Comparison of ENCODE assay signal across 27 cellular contexts in genomic region chr16:65937455-65937854, GRCh38.
"Had no signal": no experiment of that assay in that cellular context is flagged by ENCODE, and none has a peak within 500 bp of the region (broad histone marks: within the 10 kb centered on the region; RNA-seq: fewer than 3 reads in every experiment).

No MANE protein-coding gene starts in this region.

- H3K4me3 ChIP-seq: stomach, suprapubic skin, testis, thoracic aorta, thyroid gland, tibial artery, tibial nerve, transverse colon, upper lobe of left lung, upper lobe of right lung, uterus, vagina had no signal

- H3K4me1 ChIP-seq: stomach, suprapubic skin, testis, thyroid gland, tibial artery, tibial nerve, transverse colon, upper lobe of left lung, upper lobe of right lung, uterus, vagina had no signal

- H3K36me3 ChIP-seq: stomach, suprapubic skin, thoracic aorta, thyroid gland, tibial artery, tibial nerve, transverse colon, upper lobe of left lung, upper lobe of right lung, uterus, vagina had no signal

- ATAC-seq: stimulated activated effector memory CD8-positive, alpha-beta T cell treated with anti-CD3 and anti-CD28 coated beads, Interleukin-12 subunit alpha, Interleukin-12 subunit beta, amount 100 ng/mL, for 72 hours; stimulated activated memory B cell treated with anti-CD40 and anti-IgM and Interleukin-4, amounts not matched to agents 10 μg/mL and 1 μg/mL and 100 μg/mL, for 72 hours; stimulated activated naive B cell treated with anti-CD40 and anti-IgM and Interleukin-4, amounts not matched to agents 10 μg/mL and 1 μg/mL and 100 μg/mL, for 72 hours; stimulated activated naive CD8-positive, alpha-beta T cell treated with anti-CD3 and anti-CD28 coated beads, Interleukin-15, amount 100 ng/mL, for 72 hours; stimulated activated naive CD8-positive, alpha-beta T cell treated with anti-CD3 and anti-CD28 coated beads, Interleukin-15, Interleukin-2, amounts not matched to agents 100 U/mL and 50 U/mL, for 24 hours; upper lobe of right lung had no signal

- H3K9me3 ChIP-seq: stomach, suprapubic skin, testis, thoracic aorta, thyroid gland, tibial artery, tibial nerve, transverse colon, upper lobe of left lung, upper lobe of right lung, uterus, vagina had no signal

- H3K27ac ChIP-seq: stomach, suprapubic skin, testis, thoracic aorta, thyroid gland, tibial artery, tibial nerve, transverse colon, upper lobe of left lung, upper lobe of right lung, uterus, vagina had no signal

- DNase-seq: stimulated activated CD4-positive, alpha-beta T cell treated with anti-CD3 and anti-CD28 coated beads, Interleukin-2, amount 100 ng/mL, for 48 hours; stimulated activated CD4-positive, alpha-beta T cell treated with anti-CD3 and anti-CD28 coated beads, Interleukin-4, amount 100 ng/mL, for 1 hour; stimulated activated CD4-positive, alpha-beta T cell treated with anti-CD3 and anti-CD28 coated beads, Interleukin-4, amount 100 ng/mL, for 24 hours; stimulated activated CD4-positive, alpha-beta T cell treated with anti-CD3 and anti-CD28 coated beads, Interleukin-4, amount 100 ng/mL, for 4 hours; stimulated activated CD8-positive, alpha-beta memory T cell treated with anti-CD3 and anti-CD28 coated beads, Interleukin-4, amount 100 ng/mL, for 48 hours; stimulated activated naive B cell treated with anti-CD40 and anti-IgM and Interleukin-4, amounts not matched to agents 10 μg/mL and 1 μg/mL and 100 μg/mL, for 72 hours; stimulated activated naive CD4-positive, alpha-beta T cell; stimulated activated naive CD4-positive, alpha-beta T cell treated with Interleukin-2 at 50 U/mL for 16 hours; stimulated activated naive CD8-positive, alpha-beta T cell treated with anti-CD3 and anti-CD28 coated beads, Interleukin-15, amount 100 ng/mL, for 72 hours; stimulated activated naive CD8-positive, alpha-beta T cell treated with anti-CD3 and anti-CD28 coated beads, Interleukin-15, Interleukin-2, amounts not matched to agents 100 U/mL and 50 U/mL, for 24 hours; stomach; substantia nigra; testis; thyroid gland; tibial artery; transverse colon; trophoblast cell; upper lobe of left lung; upper lobe of right lung; uterus had no signal

- FAIRE-seq: urothelium cell line had no signal

- H3K27me3 ChIP-seq: stomach, suprapubic skin, testis, thyroid gland, tibial artery, tibial nerve, transverse colon, upper lobe of left lung, upper lobe of right lung, uterus, vagina had no signal
